8 cellular contexts compared by ENCODE assay signal in genomic region chr16:67226804-67227566, GRCh38. TPM values are rescaled to one million over a fixed set of nuclear protein-coding genes. Genes with fewer than 3 reads are reported as not detected.
DNase-seq lines count a peak whose midpoint lies in the region; ATAC-seq, FAIRE-seq and TF ChIP-seq lines count a peak whose summit lies in the region.

TMEM208 (plus strand) TSS chr16:67227130; CDS start chr16:67227219, 89 bp downstream.

- peak within 1 kb of the TSS; percentile 74 to 92 for H3K4me2 ChIP-seq in H1 (ENCODE audit: insufficient read depth in 1 of 2, low read depth in 2 of 2, low read length in 2 of 2)

- H3K18ac ChIP-seq in H1 (ENCODE audit: extremely low read depth, low read length): no peak within 1 kb of the TSS

- POLR2A ChIA-PET in H1 (lab: Charles Lee; ENCODE audit: partially characterized antibody): interaction anchor here (0.5 to 2.7 kb wide), 14 partner anchors 9 to 175 kb away, joined by 3 to 22 read pairs (median 7); partner anchors contain the start of genes EXOC3L1 and FHOD1

- H3K9ac ChIP-seq in H1 (replicated peaks in 1 of 4; ENCODE audit: extremely low read depth in 1 of 4, low read depth in 3 of 4, low read length in 3 of 4): peak within 1 kb of the TSS; percentile 55 to 89 (median 82)

- no peak within 1 kb of the TSS for H3K23ac ChIP-seq in H1 (ENCODE audit: insufficient read length)

- no peak within 1 kb of the TSS; the same call in 1 of the 2 replicates for H2BK12ac ChIP-seq in H1 (ENCODE audit: low read depth, low read length)

- no peak within 1 kb of the TSS for H3K4ac ChIP-seq in H1 (replicated peaks; ENCODE audit: insufficient read length, low read depth, low read length)

- peak within 1 kb of the TSS; percentile 57 for H4K5ac ChIP-seq in H1 (ENCODE audit: insufficient read length, low read depth, low read length)

- H3K4me3 ChIP-seq in H1 (ENCODE audit: extremely low read depth in 1 of 4, insufficient read depth in 2 of 4, low read depth in 3 of 4, low read length in 4 of 4): peak within 1 kb of the TSS; percentile 83 to 96 (median 94)

- peak within 1 kb of the TSS; percentile 49; the same call in 1 of the 2 replicates for H2BK5ac ChIP-seq in H1 (ENCODE audit: low read depth, low read length)

- peak within 1 kb of the TSS; percentile 74; the same call in 1 of the 2 replicates for H2AFZ ChIP-seq in H1 (ENCODE audit: low read length)

- no peaks in the 10 kb centered on the region; a peak in 4 of 7 replicates for H3K27me3 ChIP-seq in H1 (replicated peaks in 1 of 4; ENCODE audit: control insufficient read depth in 3 of 4, extremely low read depth in 1 of 4, insufficient read depth in 3 of 4, low read length in 3 of 4)

- CTCF ChIA-PET in H1 (lab: Charles Lee; ENCODE audit: partially characterized antibody): interaction anchor here (0.5 to 3.9 kb wide), 21 partner anchors 8 to 298 kb away, joined by 3 to 25 read pairs (median 4); partner anchors contain the start of genes ELMO3 and NOL3

- no peaks in the 10 kb centered on the region for H3K9me3 Mint-ChIP-seq in memory B cell

- H3K4me1 Mint-ChIP-seq in memory B cell: peaks cover 21% of the 10 kb centered on the region

- ATAC-seq in memory B cell (ENCODE audit: low read depth): peak; percentile 95

- no peak within 1 kb of the TSS for H2BK120ac ChIP-seq in H1 (replicated peaks; ENCODE audit: low read depth, low read length)

- H3K79me2 ChIP-seq in H1 (ENCODE audit: control insufficient read depth in 1 of 2, insufficient read depth in 2 of 2, low read length in 2 of 2): peaks cover 0 to 13% of the 10 kb centered on the region in 2 experiments; a peak in 2 of 4 replicates

- TF ChIP-seq EP300 in H1 (IDR thresholded peaks at IDR 0.05; ENCODE audit: borderline replicate concordance in 1 of 2, low read depth in 2 of 2, low read length in 2 of 2): no peak

- H3K14ac ChIP-seq in H1 (ENCODE audit: insufficient read length): no peak within 1 kb of the TSS

- peak; percentile 66 to 94 for TF ChIP-seq POLR2A in H1 (IDR thresholded peaks at IDR 0.05; ENCODE audit: control extremely low read depth in 1 of 2, low read depth in 2 of 2, low read length in 2 of 2)

- H3K79me1 ChIP-seq in H1 (ENCODE audit: low read depth, low read length): no peaks in the 10 kb centered on the region; the same call in 1 of the 2 replicates

- peaks cover 3 to 14% of the 10 kb centered on the region in 2 experiments for H4K20me1 ChIP-seq in H1 (replicated peaks in 1 of 2; ENCODE audit: control insufficient read depth in 1 of 2, insufficient read depth in 2 of 2, low read length in 2 of 2)

- no peak within 1 kb of the TSS for H2AK5ac ChIP-seq in H1 (ENCODE audit: low read depth, low read length)

- 0 out of 2 replicates have a peak within 1 kb of the TSS, but pooled peaks have one; percentile 14 for H2BK15ac ChIP-seq in H1 (ENCODE audit: low read length)

- TF ChIP-seq CTCF in GM20000 (IDR thresholded peaks at IDR 0.05; ENCODE audit: extremely low read depth, missing control alignments) (no peak), H1 (IDR thresholded peaks at IDR 0.05; ENCODE audit: control extremely low read depth in 1 of 3, insufficient read depth in 1 of 3, low read depth in 1 of 3, low read length in 3 of 3) (peak in 2 of 3 experiments; percentile 17 to 27; a peak in 3 of 4 replicates)

- peaks cover 0 to 6% (median 3%) of the 10 kb centered on the region in 4 experiments; a peak in 3 of 7 replicates for H3K4me1 ChIP-seq in H1 (replicated peaks in 1 of 4; ENCODE audit: control insufficient read depth in 3 of 4, insufficient read depth in 4 of 4, low read length in 3 of 4)

- H3K27ac Mint-ChIP-seq in memory B cell: peak within 1 kb of the TSS; percentile 97

- no peak within 1 kb of the TSS for H3K56ac ChIP-seq in H1 (replicated peaks; ENCODE audit: insufficient read length, low read depth, low read length)

- no peak within 1 kb of the TSS for H2BK20ac ChIP-seq in H1 (ENCODE audit: low read length)

- H4K91ac ChIP-seq in H1 (replicated peaks; ENCODE audit: insufficient read length, low read length): no peak within 1 kb of the TSS

- FAIRE-seq in H1 (lab: Jason Lieb, UNC): peak; percentile 84

- peaks cover 17 to 36% (median 32%) of the 10 kb centered on the region in 4 experiments; a peak in 7 of 8 replicates for H3K36me3 ChIP-seq in H1 (ENCODE audit: control insufficient read depth in 2 of 4, insufficient read depth in 4 of 4, low read length in 3 of 4)

- peaks cover 16% of the 10 kb centered on the region for H3K36me3 Mint-ChIP-seq in memory B cell

- H3K9me3 ChIP-seq in H1 (ENCODE audit: insufficient read depth in 2 of 2, low read depth in 1 of 2, low read length in 1 of 2): no peaks in the 10 kb centered on the region

- WGBS in H1 (ENCODE audit: extremely low coverage in 1 of 2, insufficient coverage in 1 of 2, insufficient read length in 1 of 2, insufficient replicate concordance in 2 of 2, low coverage in 1 of 2, low lambda C conversion rate in 2 of 2, missing lambda C conversion rate in 1 of 2), 2 experiments: 2% methylated on average over 40 of the region's 46 CpGs; no CpG with 5 or more reads in 1 of the 2 experiments

- TF ChIP-seq RAD21 in H1 (IDR thresholded peaks at IDR 0.05 in 1 of 2, conservative IDR thresholded peaks at IDR 0.05 in 1 of 2; ENCODE audit: low read depth in 2 of 2, low read length in 2 of 2): no peak

- peak within 1 kb of the TSS; percentile 100 for H3K4me3 Mint-ChIP-seq in memory B cell

- H4K8ac ChIP-seq in H1 (ENCODE audit: extremely low read depth, insufficient read depth, low read length): peak within 1 kb of the TSS; percentile 98

- no peaks in the 10 kb centered on the region for H3K27me3 Mint-ChIP-seq in memory B cell

- peaks cover 5% of the 10 kb centered on the region for H3K23me2 ChIP-seq in H1 (ENCODE audit: low read depth, low read length)

- DNase-seq in COLO668 (lab: John Stamatoyannopoulos, UW; ENCODE audit: unreplicated experiment): peak; percentile 98
- peak; percentile 98 for DNase-seq in GM20000 (ENCODE audit: low spot score)
- DNase-seq in HT1080 (ENCODE audit: low read depth): peak; percentile 98
- peak; percentile 97 for DNase-seq in NOMO-1 treated with DMSO at 0.1 percent for 48 hours (lab: John Stamatoyannopoulos, UW; ENCODE audit: unreplicated experiment)
- DNase-seq in activated CD8-positive, alpha-beta memory T cell treated with anti-CD3 and anti-CD28 coated beads for 4 hours (ENCODE audit: low read depth in 2 of 2): peak; percentile 95 to 98
- peak; percentile 96 to 99 for DNase-seq in H1 (ENCODE audit: low read depth in 1 of 2, low spot score in 2 of 2)
- DNase-seq in memory B cell (ENCODE audit: low spot score in 2 of 2): peak; percentile 96 to 99
- peak; percentile 95 for DNase-seq in stimulated activated CD8-positive, alpha-beta memory T cell treated with anti-CD3 and anti-CD28 coated beads, Interleukin-12 subunit alpha, Interleukin-12 subunit beta, amount 100 ng/mL, for 24 hours (ENCODE audit: extremely low read depth)

- peak within 1 kb of the TSS; percentile 74 for H3K27ac ChIP-seq in H1 (ENCODE audit: low read depth, low read length)

TF ChIP-seq in H1, 55 proteins besides CTCF, POLR2A, EP300 and RAD21 (continues in another document):
- TF ChIP-seq SRF (IDR thresholded peaks at IDR 0.05; ENCODE audit: low read depth, low read length) (peak; percentile 95), BACH1 (IDR thresholded peaks at IDR 0.05; ENCODE audit: low read length) (no peak), CTBP2 (IDR thresholded peaks at IDR 0.05; ENCODE audit: borderline replicate concordance, insufficient read depth, insufficient read length, low read length) (no peak), NANOG (IDR thresholded peaks at IDR 0.05; ENCODE audit: insufficient read depth, low read depth, low read length, poor library complexity, severe bottlenecking) (no peak), JUN (IDR thresholded peaks at IDR 0.05; ENCODE audit: low read depth, low read length) (no peak), HDAC2 (IDR thresholded peaks at IDR 0.05; ENCODE audit: borderline replicate concordance in 1 of 2, low read depth in 2 of 2, low read length in 2 of 2) (peak in 1 of 2 experiments; percentile 95; a peak in 1 of 4 replicates), KDM1A (IDR thresholded peaks at IDR 0.05; ENCODE audit: borderline replicate concordance, low read length) (no peak), SIX5 (IDR thresholded peaks at IDR 0.05; ENCODE audit: low read depth, low read length) (peak; percentile 89), PHF8 (conservative IDR thresholded peaks at IDR 0.05; ENCODE audit: low read depth, low read length) (peak; percentile 95), SP1 (IDR thresholded peaks at IDR 0.05; ENCODE audit: low read depth, low read length) (peak; percentile 91), MAX (IDR thresholded peaks at IDR 0.05) (peak; percentile 69), ATF3 (IDR thresholded peaks at IDR 0.05; ENCODE audit: insufficient read depth, low read depth, low read length) (peak; percentile 98), CHD1 (IDR thresholded peaks at IDR 0.05; ENCODE audit: low read depth, low read length) (no peak), GABPA (IDR thresholded peaks at IDR 0.05; ENCODE audit: borderline replicate concordance, insufficient read depth, low read length) (peak; percentile 99), KDM4A (IDR thresholded peaks at IDR 0.05; ENCODE audit: low read depth, low read length, severe bottlenecking) (peak; percentile 100), BCL11A (IDR thresholded peaks at IDR 0.05; ENCODE audit: low read depth in 2 of 2, low read length in 2 of 2) (no peak)

RNA-seq across cellular contexts. Expression of gene TMEM208, which starts in this region (rescaled TPM):
- 39.4 and 50.3 TPM in 2 replicates for total RNA-seq in HT1080 (2014; rRNA removed; shearing (Covaris generic))
- 47.9 and 52.9 TPM in 2 replicates for polyA plus RNA-seq in HT1080 (2015; cell fraction: cytosol; rRNA removed)
- 37.1 and 46.9 TPM in 2 replicates for polyA plus RNA-seq in HT1080 (2015; cell fraction: nucleus; rRNA removed)
- 37.7 and 37.9 TPM in 2 replicates for total RNA-seq in H1 (2021; fragmentation: NEBNext Ultra II Directional; extraction: Animal tissue kit (Norgen Biotek cat#: 25700))
- 93.9 and 100.0 TPM in 2 replicates for polyA plus RNA-seq in H1 (2011; rRNA removed)
- polyA plus RNA-seq in H1 (2011; cell fraction: cytosol; rRNA removed): 76.6 TPM
- 66.5 TPM for polyA plus RNA-seq in H1 (2011; cell fraction: nucleus; rRNA removed)
- polyA plus RNA-seq in H1 (2012, experiment 1 of 2): 42.9 to 57.2 TPM (median 49.6 TPM) in 4 replicates
- polyA plus RNA-seq in H1 (2012, experiment 2 of 2): 71.1 TPM
- polyA plus RNA-seq in H1 (2013, experiment 1 of 2): 48.0 TPM
- polyA plus RNA-seq in H1 (2013, experiment 2 of 2): 59.4 TPM
- polyA minus RNA-seq in H1 (2011; rRNA and poly(A)+ RNA removed): 43.1 and 48.2 TPM in 2 replicates
- polyA minus RNA-seq in H1 (2011; cell fraction: cytosol; rRNA and poly(A)+ RNA removed): 20.2 TPM
- polyA minus RNA-seq in H1 (2011; cell fraction: nucleus; rRNA and poly(A)+ RNA removed): 38.5 TPM

Comparison
In these comparisons a context has a peak if more than half of its experiments do, and no peak if none do; other contexts are left out.
1. Peak in every context shown above with its lines: DNase-seq, ATAC-seq, H3K4me3 ChIP-seq and H3K27ac ChIP-seq.